9 cellular contexts compared by ENCODE assay signal in the genomic region with DNA sequence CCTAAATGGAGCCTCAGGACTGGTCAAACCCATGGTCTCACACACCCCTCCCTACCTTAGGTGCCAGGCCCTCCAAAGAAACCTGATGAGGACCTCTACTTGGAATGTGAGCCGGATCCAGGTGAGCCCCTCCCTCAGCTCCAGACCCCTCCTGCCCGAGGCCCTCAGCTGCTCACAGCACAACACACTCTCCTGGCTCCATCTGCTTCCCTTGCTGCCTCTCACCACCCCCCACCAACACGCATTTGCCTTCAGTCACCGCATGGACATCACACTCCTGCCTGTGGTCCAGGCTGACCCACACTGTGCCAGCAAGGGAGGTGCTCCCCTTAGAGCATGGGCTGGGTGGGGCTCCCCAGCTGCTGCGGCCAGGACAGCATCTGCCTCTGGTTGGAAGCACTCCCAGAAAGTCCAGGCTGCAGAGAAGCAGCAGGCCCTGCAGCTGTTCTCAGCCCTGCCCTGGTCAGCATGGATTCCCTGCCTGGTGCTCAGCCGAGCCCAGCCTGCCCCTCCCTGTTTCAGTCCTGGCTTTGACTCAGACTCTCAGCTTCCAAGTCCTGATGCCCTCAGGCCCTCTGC. TPM values are rescaled to one million over a fixed set of nuclear protein-coding genes. Genes with fewer than 3 reads are reported as not detected.
DNase-seq lines count a peak whose midpoint lies in the region; ATAC-seq and TF ChIP-seq lines count a peak whose summit lies in the region.
"Had no signal": no experiment of that assay in that cellular context is flagged by ENCODE, and none has a peak within 500 bp of the region (broad histone marks: within the 10 kb centered on the region; RNA-seq: fewer than 3 reads in every experiment).

No MANE protein-coding gene starts in this region.

- H3K27me3 ChIP-seq in breast epithelium (no peaks in the 10 kb centered on the region), testis (no peaks in the 10 kb centered on the region), brain microvascular endothelial cell (replicated peaks) (no peaks in the 10 kb centered on the region)

- in situ Hi-C loops in brain microvascular endothelial cell (cut with HindIII; ENCODE audit: low pct_ligation_motif_present, low sequenced_read_pairs): no loop called here

- TF ChIP-seq POLR2A in breast epithelium (IDR thresholded peaks at IDR 0.05) (no peak), testis (IDR thresholded peaks at IDR 0.05) (no peak)

- H3K36me3 ChIP-seq in breast epithelium (no peaks in the 10 kb centered on the region), testis (ENCODE audit: low read depth, missing control alignments) (no peaks in the 10 kb centered on the region), brain microvascular endothelial cell (replicated peaks) (no peaks in the 10 kb centered on the region)

- H3K4me3 ChIP-seq in breast epithelium (no peak overlapping the region), testis (no peak overlapping the region), brain microvascular endothelial cell (ENCODE audit: low read depth, low read length) (no peak overlapping the region)

- 51 to 56% methylated on average over 3 to 6 of the region's 6 CpGs for WGBS in testis, 2 donors

- peak overlapping the region; percentile 73 to 96 for H3K27ac ChIP-seq in breast epithelium
- peak overlapping the region; percentile 44 to 76 for H3K27ac ChIP-seq in testis
- no peak overlapping the region for H3K27ac ChIP-seq in brain microvascular endothelial cell

- ATAC-seq in left colon: peak; percentile 72
- no peak for ATAC-seq in GM18517 (IDR thresholded peaks at IDR 0.05; ENCODE audit: unreplicated experiment)
- ATAC-seq in HG02642 (IDR thresholded peaks at IDR 0.05; ENCODE audit: poor library complexity, unreplicated experiment): no peak

- intact Hi-C loops in breast epithelium (cut with DNase I; ENCODE audit: low total_unique reads) (loop anchor here (5.0 kb wide), 1 partner anchor 119 kb away; no protein-coding TSS in a partner anchor), left colon (cut with DNase I, micrococcal nuclease) (no loop called here), testis (cut with DNase I; ENCODE audit: low total_unique reads) (loop anchor here (5.0 kb wide), 1 partner anchor 119 kb away; no protein-coding TSS in a partner anchor)

- no peaks in the 10 kb centered on the region for H3K9me3 ChIP-seq in breast epithelium
- H3K9me3 ChIP-seq in testis: no peaks in the 10 kb centered on the region

- TF ChIP-seq CTCF in breast epithelium (IDR thresholded peaks at IDR 0.05) (no peak), testis (IDR thresholded peaks at IDR 0.05) (no peak), brain microvascular endothelial cell (IDR thresholded peaks at IDR 0.05; ENCODE audit: low read depth, low read length, missing control alignments) (no peak)

- H3K4me1 ChIP-seq in breast epithelium (peaks cover 15 to 16% of the 10 kb centered on the region in 2 donors), testis (peaks cover 32% of the 10 kb centered on the region)

- DNase-seq in NCI-H2107 treated with DMSO at 0.1 percent for 48 hours (lab: John Stamatoyannopoulos, UW; ENCODE audit: unreplicated experiment) (peak; percentile 30), NCI-H2107 (lab: John Stamatoyannopoulos, UW) (no peak), breast epithelium (ENCODE audit: low spot score in 2 of 2) (peak; percentile 72), left colon (peak; percentile 77 to 93), testis (peak; percentile 90), brain microvascular endothelial cell (no peak)
- DNase-seq: DND-41 had no signal

RNA-seq across cellular contexts. Expression of gene SH2D6, which starts 15.1 kb away (rescaled TPM):
- not detected for total RNA-seq in breast epithelium
- total RNA-seq in left colon: 1 to 10 TPM; 4.7 to 6.3 TPM
- total RNA-seq in testis: 10 to 100 TPM; 11.2 to 13.6 TPM
- polyA plus RNA-seq in testis (ENCODE audit: insufficient read depth, low read depth, low replicate concordance): 15.9 TPM

RNA-seq across cellular contexts. Expression of gene CAPG, which starts 23.4 kb away (rescaled TPM):
- total RNA-seq in breast epithelium (100 to 1,000 TPM; 102 to 254 (median 109) TPM), left colon (10 to 100 TPM; 97.7 to 98.2 TPM), testis (10 to 100 TPM; 17.7 to 29.4 TPM)
- 74.5 TPM for polyA plus RNA-seq in testis (ENCODE audit: insufficient read depth, low read depth, low replicate concordance)

Comparison
In these comparisons a context has a peak if more than half of its experiments do, and no peak if none do; other contexts are left out.
1. DNase-seq: peak in NCI-H2107 treated with DMSO at 0.1 percent for 48 hours (single experiment), breast epithelium (2 of 2), left colon (2 of 2) and testis (single experiment); none in NCI-H2107 (single experiment) and brain microvascular endothelial cell (single experiment).
2. RNA of gene SH2D6, which starts 15.1 kb away (total RNA-seq): 11.2 to 13.6 TPM in testis and 4.7 to 6.3 TPM in left colon; not detected in breast epithelium; every median in the first group is over 4 times any median in the second.
3. intact Hi-C loops: an anchor here in breast epithelium (5.0 kb wide) and testis (5.0 kb wide); none called in left colon.